Comparison of ENCODE assay signal across 8 cellular contexts in the genomic region with DNA sequence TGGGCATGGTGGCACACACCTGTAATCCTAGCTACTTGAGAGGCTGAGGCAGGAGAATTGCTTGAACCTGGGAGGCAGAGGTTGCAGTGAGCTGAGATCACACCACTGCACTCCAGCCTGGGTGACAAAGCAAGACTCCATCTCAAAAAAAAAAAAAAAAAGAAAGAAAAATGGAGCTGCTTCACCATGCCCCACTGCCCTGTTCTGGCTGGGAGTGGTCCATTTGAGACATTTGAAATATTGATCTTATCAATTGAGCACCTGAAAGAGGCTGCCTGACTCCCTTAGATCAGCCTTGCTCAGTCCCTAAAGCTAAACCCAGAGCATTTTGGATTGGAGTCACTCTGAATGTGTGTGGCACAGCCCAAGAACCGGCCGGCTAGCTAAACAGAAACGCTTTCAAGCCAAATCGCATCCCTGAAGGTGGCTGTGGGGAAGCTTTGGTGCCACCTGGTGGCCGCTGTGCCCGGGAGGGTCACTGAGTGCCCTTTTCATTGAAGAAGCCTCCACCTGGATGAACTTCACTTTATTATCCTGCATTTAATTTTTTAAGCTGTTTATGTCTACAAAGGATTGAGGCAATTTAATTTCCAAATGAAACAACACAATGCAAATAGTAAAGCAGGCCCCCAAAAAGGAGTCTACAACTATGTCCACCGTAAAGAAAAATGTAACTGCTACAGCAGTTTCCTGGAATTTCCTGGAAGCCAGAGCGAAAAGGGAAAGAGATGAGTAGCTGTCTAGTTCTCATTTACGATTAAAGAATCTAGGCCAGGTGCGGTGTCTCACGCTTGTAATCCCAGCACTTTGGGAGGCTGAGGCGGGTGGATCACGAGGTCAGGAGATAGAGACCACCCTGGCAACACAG. TPM values are rescaled to one million over a fixed set of nuclear protein-coding genes. Genes with fewer than 3 reads are reported as not detected.
DNase-seq lines count a peak whose midpoint lies in the region; ATAC-seq and TF ChIP-seq lines count a peak whose summit lies in the region.

No MANE protein-coding gene starts in this region.

- H3K4me3 ChIP-seq in Loucy (ENCODE audit: low read length, poor library complexity, severe bottlenecking) (peak overlapping the region; percentile 32), SJCRH30 (no peak overlapping the region), parathyroid adenoma (ENCODE audit: low read depth, low read length) (no peak overlapping the region), transverse colon (no peak overlapping the region)

- H3K27ac ChIP-seq in SJCRH30 (no peak overlapping the region), parathyroid adenoma (no peak overlapping the region), transverse colon (no peak overlapping the region)

- H2AFZ ChIP-seq in Loucy (ENCODE audit: low read length) (peak overlapping the region; percentile 79), parathyroid adenoma (peak overlapping the region; percentile 62)

- H3K4me2 ChIP-seq in Loucy (ENCODE audit: low read depth, low read length, poor library complexity, severe bottlenecking): peak overlapping the region; percentile 24
- no peak overlapping the region for H3K4me2 ChIP-seq in parathyroid adenoma (ENCODE audit: low read length)

- no peaks in the 10 kb centered on the region for H3K36me3 ChIP-seq in Loucy (ENCODE audit: insufficient read depth, low read length)
- H3K36me3 ChIP-seq in SJCRH30: no peaks in the 10 kb centered on the region
- no peaks in the 10 kb centered on the region for H3K36me3 ChIP-seq in parathyroid adenoma (ENCODE audit: control insufficient read depth, insufficient read depth, low read length)
- no peaks in the 10 kb centered on the region for H3K36me3 ChIP-seq in transverse colon

- in situ Hi-C loops in transverse colon (cut with MboI; ENCODE audit: low pct_ligation_motif_present in 1 of 4, low pct_unique_long_range_greater_than_20kb in 1 of 4, low sequenced_read_pairs in 3 of 4): loop anchor here (10.0 kb wide), 2 partner anchors 142 to 162 kb away; no protein-coding TSS in a partner anchor

- peak; percentile 70 for ATAC-seq in GM19372 (IDR thresholded peaks at IDR 0.05; ENCODE audit: low read depth, unreplicated experiment)

- 43 to 86% methylated on average over 2 to 13 of the region's 13 CpGs for WGBS in transverse colon (ENCODE audit: low coverage in 1 of 2), 2 donors

- intact Hi-C loops in transverse colon (cut with DNase I; ENCODE audit: low total_unique reads): loop anchor here (5.0 to 10.0 kb wide), 3 partner anchors 139 to 168 kb away; a partner anchor contains a TSS

- H4K20me1 ChIP-seq in Loucy (ENCODE audit: insufficient read depth, low read length, poor library complexity, severe bottlenecking): no peaks in the 10 kb centered on the region

- no peaks in the 10 kb centered on the region for H3K9me3 ChIP-seq in Loucy (ENCODE audit: insufficient read depth, low read depth, low read length)
- no peaks in the 10 kb centered on the region for H3K9me3 ChIP-seq in SJCRH30 (replicated peaks)
- H3K9me3 ChIP-seq in parathyroid adenoma (ENCODE audit: control insufficient read depth, low read length): no peaks in the 10 kb centered on the region
- no peaks in the 10 kb centered on the region for H3K9me3 ChIP-seq in transverse colon

- H3K9ac ChIP-seq in Loucy (ENCODE audit: low read depth, low read length, poor library complexity, severe bottlenecking): no peak overlapping the region
- no peak overlapping the region for H3K9ac ChIP-seq in parathyroid adenoma

- H3K4me1 ChIP-seq in Loucy (ENCODE audit: insufficient read depth, low read length, poor library complexity, severe bottlenecking): no peaks in the 10 kb centered on the region
- H3K4me1 ChIP-seq in SJCRH30: no peaks in the 10 kb centered on the region
- H3K4me1 ChIP-seq in parathyroid adenoma: no peaks in the 10 kb centered on the region
- no peaks in the 10 kb centered on the region for H3K4me1 ChIP-seq in transverse colon

- no peaks in the 10 kb centered on the region for H3K9me2 ChIP-seq in Loucy (replicated peaks; ENCODE audit: low read depth, low read length)

- no peak for TF ChIP-seq POLR2A in transverse colon (IDR thresholded peaks at IDR 0.05)

- no peaks in the 10 kb centered on the region for H3K27me3 ChIP-seq in Loucy (ENCODE audit: insufficient read depth, low read length, poor library complexity, severe bottlenecking)
- H3K27me3 ChIP-seq in SJCRH30: no peaks in the 10 kb centered on the region
- H3K27me3 ChIP-seq in parathyroid adenoma (ENCODE audit: control insufficient read depth, insufficient read depth, low read length): no peaks in the 10 kb centered on the region
- H3K27me3 ChIP-seq in transverse colon: no peaks in the 10 kb centered on the region

- H3F3A ChIP-seq in Loucy (ENCODE audit: low read depth): no peaks in the 10 kb centered on the region

- DNase-seq in Ammon's horn (ENCODE audit: low spot score): peak; percentile 90
- peak; percentile 67 to 83 for DNase-seq in SJCRH30
- DNase-seq in activated naive CD4-positive, alpha-beta T cell (lab: John Stamatoyannopoulos, UW): peak; percentile 21 to 55 (median 38)
- DNase-seq in globus pallidus (ENCODE audit: low spot score): peak; percentile 83
- DNase-seq in transverse colon: peak; percentile 80

- TF ChIP-seq EP300 in transverse colon (IDR thresholded peaks at IDR 0.05; ENCODE audit: low read depth): no peak

- H3K79me2 ChIP-seq in Loucy (ENCODE audit: insufficient read depth, low read length) (no peaks in the 10 kb centered on the region), parathyroid adenoma (no peaks in the 10 kb centered on the region)

- TF ChIP-seq CTCF in Loucy (conservative IDR thresholded peaks at IDR 0.05; ENCODE audit: low read length) (peak; percentile 96), parathyroid adenoma (IDR thresholded peaks at IDR 0.05) (peak; percentile 78), transverse colon (IDR thresholded peaks at IDR 0.05) (peak; percentile 81 to 94 (median 88))

RNA-seq across cellular contexts. Expression of a gene that starts 53.1 kb away (rescaled TPM):
- not detected in 2 replicates for total RNA-seq in SJCRH30 (2014; rRNA removed; shearing (Covaris generic))
- not detected for total RNA-seq in transverse colon

Comparison
In these comparisons a context has a peak if more than half of its experiments do, and no peak if none do; other contexts are left out.
1. DNase-seq: peak in every context shown above with its lines; median percentile 90 in Ammon's horn; 83 in globus pallidus; 80 in transverse colon; 75 in SJCRH30; 38 in activated naive CD4-positive, alpha-beta T cell.